21 cellular contexts compared by ENCODE assay signal in the genomic region with DNA sequence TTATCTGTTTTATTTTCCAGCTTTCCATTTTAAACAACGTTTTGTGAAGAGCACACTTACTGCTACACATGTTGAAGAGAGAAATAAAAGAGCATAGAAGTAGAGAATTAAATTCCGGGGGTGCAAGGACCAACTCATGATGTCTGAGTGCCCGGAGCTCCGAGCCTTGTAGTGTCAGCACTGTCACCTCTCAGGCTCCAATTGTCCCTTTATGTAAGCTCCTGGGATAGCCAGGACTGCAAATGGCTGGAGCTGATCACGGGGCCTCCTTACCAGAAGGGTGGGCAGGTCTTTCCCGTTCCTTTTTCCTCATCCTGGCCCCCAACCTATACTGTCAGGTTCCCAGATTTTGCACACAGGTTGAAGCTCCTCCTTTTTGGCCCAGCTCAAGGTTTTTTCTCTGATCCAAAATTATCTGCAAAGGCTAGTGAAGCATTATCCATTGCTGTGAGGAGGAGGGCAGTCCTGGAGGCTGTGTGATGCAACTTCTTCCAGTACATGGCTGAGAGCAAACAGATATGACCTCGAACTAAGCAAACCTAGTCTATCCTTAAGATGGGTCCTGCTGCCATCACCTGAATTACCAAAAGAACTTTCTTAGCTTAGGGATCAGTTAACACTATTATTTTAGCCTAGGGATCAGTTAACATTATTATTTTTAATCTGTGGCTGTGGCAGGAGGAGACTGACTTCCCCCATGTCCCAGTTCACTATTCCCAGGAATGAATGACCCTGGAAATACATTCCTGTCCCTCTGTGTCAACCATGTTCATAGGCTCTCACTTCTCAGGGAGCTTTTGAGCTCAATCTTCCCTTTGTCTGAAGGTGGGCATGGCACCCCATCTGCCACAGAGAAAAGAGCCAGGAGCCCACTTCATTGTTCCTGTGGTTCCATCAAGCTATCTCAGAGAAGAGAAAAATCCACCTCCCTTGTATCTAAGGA. TPM values are rescaled to one million over a fixed set of nuclear protein-coding genes. Genes with fewer than 3 reads are reported as not detected.
A peak's percentile ranks its signal among the peaks of the same experiment; 100 is the strongest.
DNase-seq lines count a peak whose midpoint lies in the region; ATAC-seq and TF ChIP-seq lines count a peak whose summit lies in the region.
"Had no signal": no experiment of that assay in that cellular context is flagged by ENCODE, and none has a peak within 500 bp of the region (broad histone marks: within the 10 kb centered on the region; RNA-seq: fewer than 3 reads in every experiment).

A gene (minus strand): TSS at position 185 of the 943 bp plus-strand sequence. CDS start 47 bp downstream, at position 138.

- no peak within 1 kb of the TSS for H3K4me3 ChIP-seq in mammary epithelial cell (replicated peaks in 1 of 3; ENCODE audit: insufficient read depth in 1 of 3, low read depth in 2 of 3, low read length in 3 of 3)
- peak within 1 kb of the TSS; percentile 9 for H3K4me3 ChIP-seq in hepatocyte
- H3K4me3 ChIP-seq in lung = no peak within 1 kb of the TSS

- dilution Hi-C loops in mammary epithelial cell (cut with HindIII; ENCODE audit: low sequenced_read_pairs) = loop anchor here (5.0 kb wide), 1 partner anchor 60 kb away; a partner anchor contains a TSS

- H3K36me3 Mint-ChIP-seq in MCF 10A (ENCODE audit: insufficient read depth, unreplicated experiment) = no peaks in the 10 kb centered on the region
- H3K36me3 Mint-ChIP-seq: CD4-positive, alpha-beta memory T cell had no signal

- intact Hi-C loops in mammary epithelial cell (cut with micrococcal nuclease) (no loop called here), MCF 10A (cut with micrococcal nuclease) (no loop called here)

- no peak within 1 kb of the TSS for H3K4me3 Mint-ChIP-seq in MCF 10A (ENCODE audit: unreplicated experiment)
- H3K4me3 Mint-ChIP-seq: CD4-positive, alpha-beta memory T cell had no signal

- DNase-seq in mammary epithelial cell (no peak), MCF 10A (ENCODE audit: unreplicated experiment) (no peak), hepatocyte (ENCODE audit: low spot score) (peak; percentile 63), lung (ENCODE audit: low spot score) (no peak), ACHN (no peak), GF-D8 (lab: John Stamatoyannopoulos, UW) (no peak)
- DNase-seq: CD4-positive, alpha-beta memory T cell; DMS79; NCI-H1048; NCI-H2107; NCI-H2227 treated with DMSO at 0.1 percent for 48 hours; NCI-H524; SHP77 treated with DMSO at 0.1 percent for 48 hours had no signal

- no peaks in the 10 kb centered on the region for H3K79me2 ChIP-seq in mammary epithelial cell (ENCODE audit: insufficient read depth, low read length)
- peaks cover 30% of the 10 kb centered on the region for H3K79me2 ChIP-seq in hepatocyte

- no peak within 1 kb of the TSS for H3K27ac Mint-ChIP-seq in MCF 10A (ENCODE audit: low read depth, unreplicated experiment)
- H3K27ac Mint-ChIP-seq: CD4-positive, alpha-beta memory T cell had no signal

- no peaks in the 10 kb centered on the region for H3K9me3 ChIP-seq in mammary epithelial cell (replicated peaks; ENCODE audit: insufficient read depth, low read length)
- H3K9me3 ChIP-seq in hepatocyte (ENCODE audit: low read depth) = no peaks in the 10 kb centered on the region
- no peaks in the 10 kb centered on the region for H3K9me3 ChIP-seq in lung (ENCODE audit: control insufficient read depth in 2 of 2, insufficient read depth in 1 of 2, low read length in 1 of 2)

- H3K36me3 ChIP-seq in mammary epithelial cell (ENCODE audit: insufficient read depth, low read length) = no peaks in the 10 kb centered on the region
- H3K36me3 ChIP-seq in hepatocyte (replicated peaks; ENCODE audit: insufficient read depth, low read depth) = no peaks in the 10 kb centered on the region
- no peaks in the 10 kb centered on the region for H3K36me3 ChIP-seq in lung (ENCODE audit: control insufficient read depth in 2 of 2, insufficient read depth in 2 of 2, low read length in 2 of 2)

- POLR2A ChIA-PET in MCF 10A (lab: Yijun Ruan, JAX) = interaction anchor here (0.8 to 1.0 kb wide), 3 partner anchors 11 to 62 kb away, joined by 3 read pairs; no protein-coding TSS in a partner anchor

- no peaks in the 10 kb centered on the region for H3K27me3 Mint-ChIP-seq in MCF 10A (ENCODE audit: insufficient read depth, unreplicated experiment)

- H4K20me1 ChIP-seq in mammary epithelial cell (ENCODE audit: insufficient read depth, low read length) (no peaks in the 10 kb centered on the region), hepatocyte (ENCODE audit: insufficient read depth, poor library complexity, severe bottlenecking) (no peaks in the 10 kb centered on the region)

- H3K4me1 ChIP-seq in mammary epithelial cell (ENCODE audit: insufficient read depth, low read length) (no peaks in the 10 kb centered on the region), hepatocyte (ENCODE audit: insufficient read depth) (peaks cover 12% of the 10 kb centered on the region), lung (ENCODE audit: control insufficient read depth in 2 of 2, insufficient read depth in 2 of 2, low read length in 2 of 2) (no peaks in the 10 kb centered on the region)

- H3K9ac ChIP-seq in mammary epithelial cell (ENCODE audit: insufficient read depth, low read length) = no peak within 1 kb of the TSS
- H3K9ac ChIP-seq: KMS-11 had no signal

- H2AFZ ChIP-seq in mammary epithelial cell (ENCODE audit: low read depth, low read length) = peak within 1 kb of the TSS; percentile 25
- H2AFZ ChIP-seq in hepatocyte = no peak within 1 kb of the TSS

- H3K4me1 Mint-ChIP-seq in MCF 10A (ENCODE audit: insufficient read depth, unreplicated experiment) = no peaks in the 10 kb centered on the region

- 67% methylated on average over 7 of the region's 7 CpGs for WGBS in mammary epithelial cell (ENCODE audit: low coverage, missing lambda C conversion rate)
- 60% methylated on average over 7 of the region's 7 CpGs for WGBS in hepatocyte (ENCODE audit: low lambda C conversion rate, missing lambda C conversion rate)
- WGBS in lung, 2 donors = 72 to 85% methylated on average over 7 of the region's 7 CpGs

- no peaks in the 10 kb centered on the region for H3K9me2 ChIP-seq in hepatocyte (replicated peaks; ENCODE audit: insufficient read depth)

- H3K9me3 Mint-ChIP-seq in MCF 10A (ENCODE audit: unreplicated experiment) = no peaks in the 10 kb centered on the region
- H3K9me3 Mint-ChIP-seq: CD4-positive, alpha-beta memory T cell had no signal

- H3K4me2 ChIP-seq in mammary epithelial cell (ENCODE audit: insufficient read depth, low read depth, low read length) (no peak within 1 kb of the TSS), hepatocyte (peak within 1 kb of the TSS; percentile 63)
- H3K4me2 ChIP-seq: KMS-11 had no signal

- BruUV-seq in mammary epithelial cell (replicated peaks; lab: Mats Ljungman, UMichigan) (no TSS peak), MCF 10A (replicated peaks; lab: Mats Ljungman, UMichigan) (no TSS peak)

- no peak for TF ChIP-seq CTCF in mammary epithelial cell (conservative IDR thresholded peaks at IDR 0.05 in 1 of 2, IDR thresholded peaks at IDR 0.05 in 1 of 2; ENCODE audit: extremely low read depth in 1 of 2, insufficient read depth in 1 of 2, low read depth in 1 of 2, low read length in 2 of 2)
- no peak for TF ChIP-seq CTCF in MCF 10A (IDR thresholded peaks at IDR 0.05; ENCODE audit: unreplicated experiment)
- no peak for TF ChIP-seq CTCF in hepatocyte (IDR thresholded peaks at IDR 0.05; ENCODE audit: poor library complexity)
- TF ChIP-seq CTCF in lung (IDR thresholded peaks at IDR 0.05; ENCODE audit: control extremely low read depth, extremely low read depth) = no peak

- CTCF ChIA-PET in mammary epithelial cell (lab: Charles Lee; ENCODE audit: low non-redundant PET) = no interaction called here
- CTCF ChIA-PET in MCF 10A (lab: Yijun Ruan, JAX) = interaction anchor here (0.5 to 23.4 kb wide), 6 partner anchors 12 to 183 kb away, joined by 3 to 935 read pairs (median 6); a partner anchor contains a TSS

- ATAC-seq in lung (ENCODE audit: insufficient read depth, low FRiP score) (peak; percentile 44), GM21737 (IDR thresholded peaks at IDR 0.05; ENCODE audit: unreplicated experiment) (no peak), GM21576 (IDR thresholded peaks at IDR 0.05; ENCODE audit: unreplicated experiment) (no peak)
- ATAC-seq: HCT116 had no signal

- in situ Hi-C loops in mammary epithelial cell (cut with MboI; ENCODE audit: low sequenced_read_pairs in 2 of 2) = no loop called here
- in situ Hi-C loops in ACHN (cut with HindIII; ENCODE audit: low pct_ligation_motif_present, low pct_unique_long_range_greater_than_20kb, low sequenced_read_pairs) = no loop called here

- no peaks in the 10 kb centered on the region for H3K27me3 ChIP-seq in mammary epithelial cell (ENCODE audit: insufficient read depth, low read length)
- no peaks in the 10 kb centered on the region for H3K27me3 ChIP-seq in hepatocyte
- no peaks in the 10 kb centered on the region for H3K27me3 ChIP-seq in lung (ENCODE audit: control insufficient read depth, insufficient read depth)

- H3K27ac ChIP-seq in mammary epithelial cell (ENCODE audit: insufficient read depth, low read depth, low read length) (no peak within 1 kb of the TSS), hepatocyte (peak within 1 kb of the TSS; percentile 29), lung (ENCODE audit: low read depth in 1 of 2, low read length in 1 of 2) (no peak within 1 kb of the TSS)
- H3K27ac ChIP-seq: 22Rv1, KMS-11 had no signal

RNA-seq across cellular contexts. Expression of the gene that starts here (rescaled TPM):
- total RNA-seq in mammary epithelial cell (under 1 TPM in 1 of 2 donors, not detected in 1; 0.66 TPM), MCF 10A (2022) (3.2 and 4.9 TPM in 2 replicates), hepatocyte (1,531 and 1,684 TPM in 2 replicates), lung (100 to 1,000 TPM in 1 of 2 donors, under 1 TPM in 1; 0.91 to 172 TPM)
- polyA plus RNA-seq in mammary epithelial cell (0.08 TPM), hepatocyte (1,125 and 1,415 TPM in 2 replicates), lung (10 to 100 TPM; 32.8 to 33.2 TPM)
- polyA minus RNA-seq in mammary epithelial cell = not detected
- total RNA-seq: CD4-positive, alpha-beta memory T cell; M059J; RPMI7951 had no signal
- polyA plus RNA-seq: BJ; CD4-positive, alpha-beta memory T cell had no signal

Comparison
In these comparisons a context has a peak if more than half of its experiments do, and no peak if none do; other contexts are left out.
1. RNA of the gene that starts here (polyA plus RNA-seq): 1,125 to 1,415 TPM in hepatocyte; 32.8 to 33.2 TPM in lung and 0.08 TPM in mammary epithelial cell (single experiment); every median in the first group is over 10 times any median in the second.